In genomic region chr7:157136372-157136771, GRCh38 we compare ENCODE assay signal across 9 cellular contexts. TPM values are rescaled to one million over a fixed set of nuclear protein-coding genes. Genes with fewer than 3 reads are reported as not detected.
DNase-seq lines count a peak whose midpoint lies in the region; ATAC-seq and TF ChIP-seq lines count a peak whose summit lies in the region.
"Had no signal": no experiment of that assay in that cellular context is flagged by ENCODE, and none has a peak within 500 bp of the region (broad histone marks: within the 10 kb centered on the region; RNA-seq: fewer than 3 reads in every experiment).

No MANE protein-coding gene starts in this region.

- H3K9me3 Mint-ChIP-seq in Caco-2 (ENCODE audit: unreplicated experiment) = no peaks in the 10 kb centered on the region
- no peaks in the 10 kb centered on the region for H3K9me3 Mint-ChIP-seq in activated CD4-positive, alpha-beta memory T cell treated with anti-CD3 and anti-CD28 coated beads for 36 hours

- peaks cover 2% of the 10 kb centered on the region; the same call in 1 of the 2 replicates for H3K36me3 ChIP-seq in Caco-2 (ENCODE audit: control insufficient read depth, insufficient read depth, low read length)

- CTCF ChIA-PET in Caco-2 (lab: Charles Lee) = interaction anchor here (0.5 to 1.5 kb wide), 4 partner anchors 122 to 266 kb away, joined by 5 to 7 read pairs (median 6); partner anchors contain the start of genes MNX1 and NOM1
- CTCF ChIA-PET in activated CD4-positive, alpha-beta memory T cell treated with anti-CD3 and anti-CD28 coated beads for 36 hours (lab: Charles Lee) = no interaction called here

- H3K4me3 ChIP-seq in Caco-2 (ENCODE audit: low read depth, low read length) = no peak overlapping the region
- H3K4me3 ChIP-seq: gastroesophageal sphincter had no signal

- H3K4me3 Mint-ChIP-seq in Caco-2 (ENCODE audit: unreplicated experiment) = peak overlapping the region; percentile 34
- peak overlapping the region; percentile 30 for H3K4me3 Mint-ChIP-seq in activated CD4-positive, alpha-beta memory T cell treated with anti-CD3 and anti-CD28 coated beads for 36 hours

- peak; percentile 22 to 32 for TF ChIP-seq CTCF in Caco-2 (IDR thresholded peaks at IDR 0.05; ENCODE audit: insufficient read depth in 1 of 2, low read depth in 1 of 2, low read length in 1 of 2, severe bottlenecking in 1 of 2, unreplicated experiment in 1 of 2)

- H3K9me3 ChIP-seq in Caco-2 = no peaks in the 10 kb centered on the region
- H3K9me3 ChIP-seq: gastroesophageal sphincter had no signal

- DNase-seq in Caco-2 (peak in 1 of 2 experiments; percentile 57), Kasumi-1 (lab: John Stamatoyannopoulos, UW) (peak; percentile 71 to 77), kidney tubule cell (ENCODE audit: low spot score) (peak; percentile 73), NCI-H2227 treated with DMSO at 0.1 percent for 48 hours (lab: John Stamatoyannopoulos, UW) (no peak), iPS-NIHi7 (ENCODE audit: extremely low spot score) (no peak)
- DNase-seq in activated CD4-positive, alpha-beta memory T cell treated with anti-CD3 and anti-CD28 coated beads for 36 hours = no peak
- no peak for DNase-seq in stimulated activated CD4-positive, alpha-beta T cell treated with anti-CD3 and anti-CD28 coated beads, Interleukin-4, amount 100 ng/mL, for 1 hour

- H3K36me3 Mint-ChIP-seq in Caco-2 (ENCODE audit: insufficient read depth, unreplicated experiment) = peaks cover 11% of the 10 kb centered on the region
- peaks cover 13% of the 10 kb centered on the region for H3K36me3 Mint-ChIP-seq in activated CD4-positive, alpha-beta memory T cell treated with anti-CD3 and anti-CD28 coated beads for 36 hours

- intact Hi-C loops in Caco-2 (cut with micrococcal nuclease; ENCODE audit: unreplicated experiment) = loop anchor here (1.0 to 5.0 kb wide), 2 partner anchors 166 to 229 kb away; no protein-coding TSS in a partner anchor
- intact Hi-C loops in activated CD4-positive, alpha-beta memory T cell treated with anti-CD3 and anti-CD28 coated beads for 36 hours (cut with micrococcal nuclease) = loop anchor here (5.0 to 10.0 kb wide), 3 partner anchors 124 to 1492 kb away; partner anchors contain the start of genes MNX1, NOM1 and RBM33

- H3K4me1 ChIP-seq in Caco-2 = peaks cover 10% of the 10 kb centered on the region

- POLR2A ChIA-PET in Caco-2 (lab: Charles Lee) = interaction anchor here (0.5 to 1.0 kb wide), 2 partner anchors 68 to 126 kb away, joined by 3 to 8 read pairs; partner anchors contain the start of gene MNX1
- POLR2A ChIA-PET in activated CD4-positive, alpha-beta memory T cell treated with anti-CD3 and anti-CD28 coated beads for 36 hours (lab: Charles Lee) = no interaction called here

- peaks cover 18% of the 10 kb centered on the region for H3K4me1 Mint-ChIP-seq in Caco-2 (ENCODE audit: low read depth, unreplicated experiment)
- peaks cover 19% of the 10 kb centered on the region for H3K4me1 Mint-ChIP-seq in activated CD4-positive, alpha-beta memory T cell treated with anti-CD3 and anti-CD28 coated beads for 36 hours (ENCODE audit: low read depth)

- ATAC-seq in GM21717 (IDR thresholded peaks at IDR 0.05; ENCODE audit: unreplicated experiment) = no peak
- ATAC-seq: gastroesophageal sphincter had no signal

- no peaks in the 10 kb centered on the region for H3K27me3 Mint-ChIP-seq in Caco-2 (ENCODE audit: insufficient read depth, unreplicated experiment)
- no peaks in the 10 kb centered on the region for H3K27me3 Mint-ChIP-seq in activated CD4-positive, alpha-beta memory T cell treated with anti-CD3 and anti-CD28 coated beads for 36 hours

- H3K27ac Mint-ChIP-seq in Caco-2 (ENCODE audit: unreplicated experiment) = peak overlapping the region; percentile 7
- no peak overlapping the region for H3K27ac Mint-ChIP-seq in activated CD4-positive, alpha-beta memory T cell treated with anti-CD3 and anti-CD28 coated beads for 36 hours

- no TSS peak for BruUV-seq in Caco-2 (replicated peaks; lab: Mats Ljungman, UMichigan)

- H3K27me3 ChIP-seq in Caco-2 (replicated peaks; ENCODE audit: control insufficient read depth, insufficient read depth, low read length) = no peaks in the 10 kb centered on the region

RNA-seq across cellular contexts. Expression of gene UBE3C, which starts 2.4 kb away (rescaled TPM):
- total RNA-seq in Caco-2 (2022) = 76.1 and 78.8 TPM in 2 replicates
- total RNA-seq in activated CD4-positive, alpha-beta memory T cell treated with anti-CD3 and anti-CD28 coated beads for 36 hours = 10 to 100 TPM; 59.8 to 59.9 TPM

Comparison
In these comparisons a context has a peak if more than half of its experiments do, and no peak if none do; other contexts are left out.
1. DNase-seq: peak in Kasumi-1 (2 of 2) and kidney tubule cell (single experiment); none in activated CD4-positive, alpha-beta memory T cell treated with anti-CD3 and anti-CD28 coated beads for 36 hours (single experiment), NCI-H2227 treated with DMSO at 0.1 percent for 48 hours (single experiment), iPS-NIHi7 (single experiment) and stimulated activated CD4-positive, alpha-beta T cell treated with anti-CD3 and anti-CD28 coated beads, Interleukin-4, amount 100 ng/mL, for 1 hour (single experiment).